8 cellular contexts compared by ENCODE assay signal in the genomic region with DNA sequence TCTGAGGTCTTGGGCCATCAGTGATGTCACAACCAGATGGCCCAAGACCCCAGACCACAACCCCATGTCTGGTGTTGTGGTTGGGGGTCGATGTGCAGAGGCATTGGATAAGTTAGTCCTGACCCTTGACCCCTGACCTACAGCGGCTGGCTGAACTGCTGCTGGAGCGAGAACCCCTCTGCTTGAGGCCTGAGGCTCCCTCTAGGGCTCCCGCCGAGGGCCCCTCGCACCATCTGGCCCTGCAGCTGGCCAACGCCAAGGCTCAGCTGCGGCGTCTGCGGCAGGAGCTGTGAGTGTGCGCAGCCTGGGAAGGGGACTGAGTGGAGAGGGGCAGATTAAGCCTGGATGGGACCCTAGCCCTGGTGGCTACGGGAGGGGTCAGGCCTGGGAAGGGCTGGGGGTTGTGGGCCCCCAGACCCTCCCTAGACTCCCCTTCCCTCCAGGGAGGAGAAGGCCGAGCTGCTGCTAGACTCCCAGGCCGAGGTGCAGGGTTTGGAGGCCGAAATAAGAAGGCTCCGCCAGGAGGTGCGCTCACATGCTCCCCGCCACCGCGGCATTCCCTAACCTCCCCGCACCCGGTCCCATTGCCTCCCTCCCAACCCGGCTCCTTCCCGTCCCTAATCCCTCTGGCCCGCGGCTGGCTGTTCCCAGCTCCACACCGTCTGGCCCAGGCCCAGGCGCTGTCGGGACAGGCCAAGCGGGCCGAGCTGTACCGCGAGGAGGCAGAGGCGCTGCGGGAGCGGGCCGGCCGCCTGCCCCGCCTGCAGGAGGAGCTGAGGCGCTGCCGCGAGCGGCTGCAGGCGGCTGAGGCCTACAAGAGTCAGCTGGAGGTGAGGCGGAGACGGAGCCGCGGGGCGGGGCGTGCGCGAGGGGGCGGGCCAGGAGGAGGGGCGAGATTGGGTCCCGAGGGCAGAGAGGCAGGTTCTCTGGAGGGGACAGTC. TPM values are rescaled to one million over a fixed set of nuclear protein-coding genes. Genes with fewer than 3 reads are reported as not detected.
A peak's percentile ranks its signal among the peaks of the same experiment; 100 is the strongest.
DNase-seq lines count a peak whose midpoint lies in the region; ATAC-seq and TF ChIP-seq lines count a peak whose summit lies in the region.

No MANE protein-coding gene starts in this region.

- no peaks in the 10 kb centered on the region for H3K9me3 ChIP-seq in CD4-positive, alpha-beta memory T cell (ENCODE audit: control insufficient read depth in 1 of 2, low read length in 2 of 2)
- no peaks in the 10 kb centered on the region for H3K9me3 ChIP-seq in HEK293 (ENCODE audit: control insufficient read depth, insufficient read depth, low read depth, low read length)

- peak overlapping the region in 6 of 7 donors; percentile 48 to 88 (median 76) for H3K27ac Mint-ChIP-seq in CD4-positive, alpha-beta memory T cell

- peaks cover 22% of the 10 kb centered on the region for H3K36me3 ChIP-seq in CD4-positive, alpha-beta memory T cell (ENCODE audit: insufficient read depth, low read length)
- H3K36me3 ChIP-seq in HEK293 (ENCODE audit: control insufficient read depth in 2 of 2, insufficient read depth in 1 of 2, low read length in 2 of 2): no peaks in the 10 kb centered on the region

- DNase-seq in CD4-positive, alpha-beta memory T cell: peak; percentile 87 to 91 (median 89)
- peak; percentile 69 to 91 for DNase-seq in NCI-H446 (lab: John Stamatoyannopoulos, UW)
- DNase-seq in activated CD4-positive, alpha-beta T cell treated with anti-CD3 and anti-CD28 coated beads for 48 hours: peak; percentile 96
- peak; percentile 93 to 94 for DNase-seq in left colon
- peak; percentile 62 to 94 (median 86) for DNase-seq in stimulated activated CD4-positive, alpha-beta T cell treated with anti-CD3 and anti-CD28 coated beads, Interleukin-1b, Interleukin-23, amount 100 ng/mL, for 24 hours (ENCODE audit: low read depth in 4 of 4, low spot score in 1 of 4)

- H3K27me3 ChIP-seq in CD4-positive, alpha-beta memory T cell (ENCODE audit: insufficient read depth, low read length): no peaks in the 10 kb centered on the region

- peak; percentile 39; the same call in 1 of the 2 replicates for TF ChIP-seq CTCF in HEK293 (tag by site-specific recombination; IDR thresholded peaks at IDR 0.05)

- CTCF ChIA-PET in CD4-positive, alpha-beta memory T cell (lab: Charles Lee; ENCODE audit: partially characterized antibody): interaction anchor here (0.8 to 4.9 kb wide), 5 partner anchors 10 to 150 kb away, joined by 3 to 40 read pairs (median 4); partner anchors contain the start of genes PRDX5 and TRMT112
- CTCF ChIA-PET in HEK293 (lab: Yijun Ruan, JAX): interaction anchor here (1.8 to 7.9 kb wide), 6 partner anchors 10 to 137 kb away, joined by 4 to 86 read pairs (median 11); partner anchors contain the start of genes ESRRA, PRDX5 and TRMT112

- no peaks in the 10 kb centered on the region for H3K27me3 Mint-ChIP-seq in CD4-positive, alpha-beta memory T cell

- intact Hi-C loops in CD4-positive, alpha-beta memory T cell (cut with micrococcal nuclease): loop anchor here (1.0 kb wide), 1 partner anchor 17 kb away; the partner anchor contains the start of gene RPS6KA4
- intact Hi-C loops in left colon (cut with DNase I, micrococcal nuclease): no loop called here

- H3K4me3 Mint-ChIP-seq in CD4-positive, alpha-beta memory T cell: peak overlapping the region in 7 of 8 donors; percentile 39 to 93 (median 63)

- no peaks in the 10 kb centered on the region for H3K9me3 Mint-ChIP-seq in CD4-positive, alpha-beta memory T cell

- H3K4me1 Mint-ChIP-seq in CD4-positive, alpha-beta memory T cell: peaks cover 21 to 51% (median 36%) of the 10 kb centered on the region in 4 donors

- H3K27ac ChIP-seq in CD4-positive, alpha-beta memory T cell (ENCODE audit: low read depth, low read length): peak overlapping the region; percentile 42
- no peak overlapping the region; the same call in 1 of the 2 replicates for H3K27ac ChIP-seq in HEK293 (ENCODE audit: extremely low read depth, low read depth, low read length)
- peak overlapping the region; percentile 47 for H3K27ac ChIP-seq in cingulate gyrus (ENCODE audit: low read depth, low read length)

- peaks cover 44% of the 10 kb centered on the region for H3K4me1 ChIP-seq in CD4-positive, alpha-beta memory T cell (ENCODE audit: insufficient read depth, low read length)
- H3K4me1 ChIP-seq in HEK293 (ENCODE audit: control insufficient read depth, insufficient read depth, low read length): no peaks in the 10 kb centered on the region

- no peak overlapping the region for H3K4me3 ChIP-seq in CD4-positive, alpha-beta memory T cell (ENCODE audit: low read length in 2 of 2)
- peak overlapping the region; percentile 25 for H3K4me3 ChIP-seq in HEK293 (ENCODE audit: low read depth, low read length)

- ATAC-seq in left colon (peak; percentile 91), HG03139 (IDR thresholded peaks at IDR 0.05; ENCODE audit: unreplicated experiment) (no peak)

- POLR2A ChIA-PET in CD4-positive, alpha-beta memory T cell (lab: Charles Lee; ENCODE audit: partially characterized antibody): interaction anchor here (1.0 to 9.7 kb wide), 5 partner anchors 17 to 136 kb away, joined by 3 to 153 read pairs (median 6); partner anchors contain the start of genes FERMT3, GPR137, PRDX5 and RPS6KA4
- POLR2A ChIA-PET in HEK293 (lab: Yijun Ruan, JAX): interaction anchor here (0.6 to 2.2 kb wide), 10 partner anchors 10 to 1663 kb away, joined by 3 to 19 read pairs (median 5); partner anchors contain the start of genes FKBP2, PRDX5 and TRMT112

- peaks cover 17 to 40% of the 10 kb centered on the region in 2 donors for H3K36me3 Mint-ChIP-seq in CD4-positive, alpha-beta memory T cell

TF ChIP-seq in HEK293, 187 proteins besides CTCF, POLR2A, EP300 and RAD21 (continues in another document):
- TF ChIP-seq ZNF585B (tag by site-specific recombination; IDR thresholded peaks at IDR 0.05) (no peak), ZNF335 (tag by site-specific recombination; conservative IDR thresholded peaks at IDR 0.05) (peak; percentile 53), ZNF776 (tag by site-specific recombination; IDR thresholded peaks at IDR 0.05; ENCODE audit: borderline replicate concordance) (no peak), ZNF341 (tag by site-specific recombination; IDR thresholded peaks at IDR 0.05; ENCODE audit: low read depth) (peak; percentile 38; the same call in 1 of the 2 replicates), ZNF837 (tag by site-specific recombination; IDR thresholded peaks at IDR 0.05) (no peak), SP2 (tag by site-specific recombination; IDR thresholded peaks at IDR 0.05) (peak; percentile 64), GLI2 (tag by site-specific recombination; IDR thresholded peaks at IDR 0.05; ENCODE audit: borderline replicate concordance, low read depth) (no peak), ZBTB6 (tag by site-specific recombination; IDR thresholded peaks at IDR 0.05) (peak; percentile 59), KLF9 (tag by site-specific recombination; IDR thresholded peaks at IDR 0.05; ENCODE audit: low read depth) (peak; percentile 50; the same call in 1 of the 2 replicates), TSHZ1 (tag by site-specific recombination; IDR thresholded peaks at IDR 0.05; ENCODE audit: borderline replicate concordance) (no peak), IKZF3 (tag by site-specific recombination; IDR thresholded peaks at IDR 0.05) (0 out of 2 replicates have a peak, but pooled peaks have one; percentile 14)

RNA-seq across cellular contexts. Expression of gene CCDC88B, which starts 2.1 kb away (rescaled TPM):
- 10 to 100 TPM; 68.3 to 73.0 TPM for total RNA-seq in CD4-positive, alpha-beta memory T cell
- polyA plus RNA-seq in CD4-positive, alpha-beta memory T cell: 10 to 100 TPM in 1 of 2 donors, 1 to 10 TPM in 1; 6.8 to 39.5 TPM
- total RNA-seq in left colon: 10 to 100 TPM; 21.6 to 28.8 TPM

RNA-seq across cellular contexts. Expression of gene RPS6KA4, which starts 16.8 kb away (rescaled TPM):
- total RNA-seq in CD4-positive, alpha-beta memory T cell: 10 to 100 TPM; 33.9 to 38.7 TPM
- 10 to 100 TPM in 1 of 2 donors, 1 to 10 TPM in 1; 6.7 to 12.5 TPM for polyA plus RNA-seq in CD4-positive, alpha-beta memory T cell
- 10 to 100 TPM; 30.4 to 42.6 TPM for total RNA-seq in left colon

RNA-seq across cellular contexts. Expression of gene PRDX5, which starts 24.2 kb away (rescaled TPM):
- total RNA-seq in CD4-positive, alpha-beta memory T cell: 10 to 100 TPM; 57.6 to 58.7 TPM
- 100 to 1,000 TPM; 164 to 251 TPM for polyA plus RNA-seq in CD4-positive, alpha-beta memory T cell
- 100 to 1,000 TPM; 272 to 327 TPM for total RNA-seq in left colon

RNA-seq across cellular contexts. Expression of gene TRMT112, which starts 24.8 kb away (rescaled TPM):
- 100 to 1,000 TPM; 171 to 174 TPM for total RNA-seq in CD4-positive, alpha-beta memory T cell
- polyA plus RNA-seq in CD4-positive, alpha-beta memory T cell: 100 to 1,000 TPM; 413 to 516 TPM
- 10 to 100 TPM; 60.6 to 67.5 TPM for total RNA-seq in left colon

RNA-seq across cellular contexts. Expression of gene ESRRA, which starts 36.8 kb away (rescaled TPM):
- total RNA-seq in CD4-positive, alpha-beta memory T cell: 10 to 100 TPM; 29.5 to 31.9 TPM
- polyA plus RNA-seq in CD4-positive, alpha-beta memory T cell: 10 to 100 TPM in 1 of 2 donors, 1 to 10 TPM in 1; 4.4 to 12.4 TPM
- 100 to 1,000 TPM; 185 to 212 TPM for total RNA-seq in left colon

Comparison
In these comparisons a context has a peak if more than half of its experiments do, and no peak if none do; other contexts are left out.
1. RNA of gene PRDX5, which starts 24.2 kb away (total RNA-seq): 272 to 327 TPM in left colon; 57.6 to 58.7 TPM in CD4-positive, alpha-beta memory T cell; every median in the first group is over 4 times any median in the second.
2. Peak in every context shown above with its lines, with median percentiles within 50 percentile points of each other: DNase-seq.